8 cellular contexts compared by ENCODE assay signal in the genomic region with DNA sequence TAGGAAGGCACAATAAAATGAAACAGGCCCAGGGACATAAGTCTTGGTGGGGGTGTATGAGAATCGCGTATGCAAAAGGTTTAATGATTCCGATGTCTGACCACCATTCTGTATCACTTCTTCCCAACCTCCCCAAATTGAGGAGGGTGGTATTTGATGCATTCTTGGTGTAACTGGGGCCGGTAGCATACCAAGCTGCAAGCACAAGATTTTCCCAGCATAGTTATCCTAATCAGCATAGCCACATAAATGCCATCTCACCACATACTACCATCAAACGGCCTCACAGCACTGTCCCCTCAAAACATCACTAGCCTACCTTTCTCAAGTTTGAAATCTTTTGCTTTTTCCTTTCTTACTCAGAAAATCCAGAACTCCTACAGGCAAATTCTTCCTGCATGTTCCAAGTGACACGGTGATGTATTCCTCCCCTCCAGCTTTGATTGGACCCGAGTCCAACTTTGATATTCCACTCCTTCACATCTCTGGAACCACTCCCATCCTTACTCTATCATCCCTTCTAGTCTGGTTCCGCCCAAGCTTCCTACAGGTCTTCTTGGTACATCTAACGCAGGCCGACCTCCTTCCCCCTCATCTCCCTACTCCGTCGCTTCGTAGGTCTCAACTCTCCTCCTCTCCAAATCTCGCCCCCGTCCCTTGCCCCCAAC. TPM values are rescaled to one million over a fixed set of nuclear protein-coding genes. Genes with fewer than 3 reads are reported as not detected.
A peak's percentile ranks its signal among the peaks of the same experiment; 100 is the strongest.
DNase-seq lines count a peak whose midpoint lies in the region.

No MANE protein-coding gene starts in this region.

- H3K27ac ChIP-seq in BLaER1: peak overlapping the region; percentile 88

- peaks cover 31% of the 10 kb centered on the region for H3K4me1 Mint-ChIP-seq in activated naive CD8-positive, alpha-beta T cell treated with anti-CD3 and anti-CD28 coated beads for 36 hours

- peak overlapping the region; percentile 87 for H3K27ac Mint-ChIP-seq in activated naive CD8-positive, alpha-beta T cell treated with anti-CD3 and anti-CD28 coated beads for 36 hours

- H3K36me3 ChIP-seq in BLaER1: peaks cover 43% of the 10 kb centered on the region
- peaks cover 36% of the 10 kb centered on the region for H3K36me3 ChIP-seq in skeletal muscle satellite cell (ENCODE audit: insufficient read depth, low read length)

- H3K27me3 Mint-ChIP-seq in activated naive CD8-positive, alpha-beta T cell treated with anti-CD3 and anti-CD28 coated beads for 36 hours: no peaks in the 10 kb centered on the region

- H3K27me3 ChIP-seq in BLaER1 (no peaks in the 10 kb centered on the region), skeletal muscle satellite cell (ENCODE audit: control insufficient read depth, insufficient read depth, low read length) (no peaks in the 10 kb centered on the region)

- peak overlapping the region; percentile 86 for H3K4me2 ChIP-seq in BLaER1
- H3K4me2 ChIP-seq in skeletal muscle satellite cell (ENCODE audit: low read length): peak overlapping the region; percentile 91

- peak overlapping the region; percentile 91 for H3K9ac ChIP-seq in BLaER1
- peak overlapping the region; percentile 88 for H3K9ac ChIP-seq in skeletal muscle satellite cell (ENCODE audit: low read depth, low read length)

- H4K20me1 ChIP-seq in BLaER1: peaks cover 48% of the 10 kb centered on the region

- H3K4me1 ChIP-seq in BLaER1 (peaks cover 30% of the 10 kb centered on the region), skeletal muscle satellite cell (ENCODE audit: control insufficient read depth, insufficient read depth, low read length) (peaks cover 21% of the 10 kb centered on the region)

- no peaks in the 10 kb centered on the region for H3K9me3 Mint-ChIP-seq in activated naive CD8-positive, alpha-beta T cell treated with anti-CD3 and anti-CD28 coated beads for 36 hours

- H3K36me3 Mint-ChIP-seq in activated naive CD8-positive, alpha-beta T cell treated with anti-CD3 and anti-CD28 coated beads for 36 hours: peaks cover 33% of the 10 kb centered on the region

- H3K9me3 ChIP-seq in BLaER1 (no peaks in the 10 kb centered on the region), skeletal muscle satellite cell (replicated peaks; ENCODE audit: low read length) (no peaks in the 10 kb centered on the region)

- DNase-seq in HT1080 (ENCODE audit: low read depth) (peak; percentile 48), hepatic stellate cell (ENCODE audit: low spot score) (peak; percentile 81), cerebellar nuclear complex (lab: John Stamatoyannopoulos, UW) (no peak), GM19238 (ENCODE audit: insufficient read length, low spot score) (no peak)
- DNase-seq in activated naive CD8-positive, alpha-beta T cell treated with anti-CD3 and anti-CD28 coated beads for 36 hours: no peak
- no peak for DNase-seq in activated effector memory CD4-positive, alpha-beta T cell treated with Interleukin-2 at 50 U/mL for 16 hours

- H3K4me3 ChIP-seq in BLaER1: peak overlapping the region; percentile 80
- H3K4me3 ChIP-seq in skeletal muscle satellite cell (ENCODE audit: low read length): peak overlapping the region; percentile 81

- H3K4me3 Mint-ChIP-seq in activated naive CD8-positive, alpha-beta T cell treated with anti-CD3 and anti-CD28 coated beads for 36 hours: peak overlapping the region; percentile 85

RNA-seq across cellular contexts. Expression of a gene that starts 0.7 kb away (rescaled TPM):
- 19.1 and 26.0 TPM in 2 replicates for total RNA-seq in HT1080 (2014; rRNA removed; shearing (Covaris generic))
- polyA plus RNA-seq in HT1080 (2015; cell fraction: cytosol; rRNA removed): 19.1 and 20.9 TPM in 2 replicates
- polyA plus RNA-seq in HT1080 (2015; cell fraction: nucleus; rRNA removed): 228 and 249 TPM in 2 replicates
- total RNA-seq in activated naive CD8-positive, alpha-beta T cell treated with anti-CD3 and anti-CD28 coated beads for 36 hours: 10 to 100 TPM; 61.4 to 65.9 TPM
- total RNA-seq in skeletal muscle satellite cell (2012; rRNA removed): 17.7 and 23.4 TPM in 2 replicates

RNA-seq across cellular contexts. Expression of a gene that starts 4.7 kb away (rescaled TPM):
- 0.84 and 1.1 TPM in 2 replicates for total RNA-seq in HT1080 (2014; rRNA removed; shearing (Covaris generic))
- polyA plus RNA-seq in HT1080 (2015; cell fraction: cytosol; rRNA removed): 0.77 and 1.1 TPM in 2 replicates
- polyA plus RNA-seq in HT1080 (2015; cell fraction: nucleus; rRNA removed): 7.4 and 9.9 TPM in 2 replicates
- 1 to 10 TPM; 1.5 to 1.6 TPM for total RNA-seq in activated naive CD8-positive, alpha-beta T cell treated with anti-CD3 and anti-CD28 coated beads for 36 hours
- 0.25 and 0.44 TPM in 2 replicates for total RNA-seq in skeletal muscle satellite cell (2012; rRNA removed)

RNA-seq across cellular contexts. Expression of a gene that starts 10.4 kb away (rescaled TPM):
- 124 and 158 TPM in 2 replicates for total RNA-seq in HT1080 (2014; rRNA removed; shearing (Covaris generic))
- 161 and 192 TPM in 2 replicates for polyA plus RNA-seq in HT1080 (2015; cell fraction: cytosol; rRNA removed)
- 135 and 148 TPM in 2 replicates for polyA plus RNA-seq in HT1080 (2015; cell fraction: nucleus; rRNA removed)
- 100 to 1,000 TPM; 108 to 117 TPM for total RNA-seq in activated naive CD8-positive, alpha-beta T cell treated with anti-CD3 and anti-CD28 coated beads for 36 hours
- 29.9 and 45.0 TPM in 2 replicates for total RNA-seq in skeletal muscle satellite cell (2012; rRNA removed)

RNA-seq across cellular contexts. Expression of a gene that starts 17.3 kb away (rescaled TPM):
- total RNA-seq in HT1080 (2014; rRNA removed; shearing (Covaris generic)): 7.7 and 15.3 TPM in 2 replicates
- polyA plus RNA-seq in HT1080 (2015; cell fraction: cytosol; rRNA removed): 63.0 and 63.4 TPM in 2 replicates
- 35.9 and 41.0 TPM in 2 replicates for polyA plus RNA-seq in HT1080 (2015; cell fraction: nucleus; rRNA removed)
- total RNA-seq in activated naive CD8-positive, alpha-beta T cell treated with anti-CD3 and anti-CD28 coated beads for 36 hours: 10 to 100 TPM; 46.6 to 49.7 TPM
- 7.4 and 8.3 TPM in 2 replicates for total RNA-seq in skeletal muscle satellite cell (2012; rRNA removed)

RNA-seq across cellular contexts. Expression of a gene that starts 28.6 kb away (rescaled TPM):
- not detected in 2 replicates for total RNA-seq in HT1080 (2014; rRNA removed; shearing (Covaris generic))
- polyA plus RNA-seq in HT1080 (2015; cell fraction: cytosol; rRNA removed): not detected in 2 replicates
- 0.07 TPM in 1 of 2 replicates, not detected in the other for polyA plus RNA-seq in HT1080 (2015; cell fraction: nucleus; rRNA removed)
- not detected for total RNA-seq in activated naive CD8-positive, alpha-beta T cell treated with anti-CD3 and anti-CD28 coated beads for 36 hours
- not detected in 2 replicates for total RNA-seq in skeletal muscle satellite cell (2012; rRNA removed)

Comparison
In these comparisons a context has a peak if more than half of its experiments do, and no peak if none do; other contexts are left out.
1. DNase-seq: peak in HT1080 (single experiment) and hepatic stellate cell (single experiment); none in activated naive CD8-positive, alpha-beta T cell treated with anti-CD3 and anti-CD28 coated beads for 36 hours (single experiment), cerebellar nuclear complex (0 of 2), activated effector memory CD4-positive, alpha-beta T cell treated with Interleukin-2 at 50 U/mL for 16 hours (single experiment) and GM19238 (single experiment).